18 cellular contexts compared by ENCODE assay signal in the genomic region with DNA sequence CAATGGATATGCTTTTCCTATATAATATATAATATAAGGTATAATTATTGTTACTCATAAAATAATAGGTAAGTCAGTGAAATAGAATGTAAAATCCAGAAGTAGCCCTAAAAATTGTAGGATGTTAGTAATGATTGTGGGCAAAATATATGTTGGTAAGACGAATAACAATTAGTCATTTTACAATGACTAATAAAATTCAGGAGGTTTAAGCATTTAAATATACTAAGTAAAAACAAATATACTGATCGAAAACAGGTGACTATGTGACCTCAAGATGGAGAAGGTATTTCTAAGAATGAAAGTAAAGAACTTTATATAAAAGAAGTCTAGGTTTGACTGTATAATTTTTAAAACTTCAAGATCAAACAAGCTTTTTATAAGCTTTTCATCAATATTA.
"Had no signal": no experiment of that assay in that cellular context is flagged by ENCODE, and none has a peak within 500 bp of the region (broad histone marks: within the 10 kb centered on the region; RNA-seq: fewer than 3 reads in every experiment).

No MANE protein-coding gene starts in this region.

- ATAC-seq: heart left ventricle; mucosa of descending colon; naive thymus-derived CD8-positive, alpha-beta T cell had no signal

- H3K27me3 ChIP-seq: dorsolateral prefrontal cortex, heart left ventricle, neutrophil, sigmoid colon, stomach, transverse colon had no signal

- H3K4me3 ChIP-seq: dorsolateral prefrontal cortex, heart left ventricle, mucosa of descending colon, sigmoid colon, skin epidermis, stomach, thoracic aorta, transverse colon had no signal

- H3K36me3 ChIP-seq: thoracic aorta had no signal

- H3K27ac ChIP-seq: dorsolateral prefrontal cortex, heart left ventricle, neutrophil, sigmoid colon, skin epidermis, stomach, thoracic aorta, transverse colon had no signal

- DNase-seq: cortex of kidney; dorsolateral prefrontal cortex; effector CD8-positive, alpha-beta T cell; heart left ventricle; hippocampal formation; kidney glomerular epithelial cell; mucosa of descending colon; naive thymus-derived CD8-positive, alpha-beta T cell; posterior cingulate gyrus; sigmoid colon; stimulated activated CD4-positive, alpha-beta T cell treated with anti-CD3 and anti-CD28 coated beads, Interleukin-12 subunit alpha, Interleukin-12 subunit beta, amount 100 ng/mL, for 4 hours; stimulated activated naive CD4-positive, alpha-beta T cell; stomach; substantia nigra; transverse colon had no signal

- H3K9me3 ChIP-seq: heart left ventricle, mucosa of descending colon, neutrophil, sigmoid colon, stomach, thoracic aorta, transverse colon had no signal

- H3K4me1 ChIP-seq: heart left ventricle, sigmoid colon, stomach, transverse colon had no signal
